In genomic region chr9:92618633-92619225, GRCh38 we compare ENCODE assay signal across 27 cellular contexts. TPM values are rescaled to one million over a fixed set of nuclear protein-coding genes. Genes with fewer than 3 reads are reported as not detected.
DNase-seq lines count a peak whose midpoint lies in the region; ATAC-seq and TF ChIP-seq lines count a peak whose summit lies in the region.
"Had no signal": no experiment of that assay in that cellular context is flagged by ENCODE, and none has a peak within 500 bp of the region (broad histone marks: within the 10 kb centered on the region; RNA-seq: fewer than 3 reads in every experiment).

No MANE protein-coding gene starts in this region.

- H3K27me3 Mint-ChIP-seq in activated CD8-positive, alpha-beta memory T cell treated with anti-CD3 and anti-CD28 coated beads, Interleukin-2, amount 10 ng/mL, durations not matched to agents 7 days and 5 days: no peaks in the 10 kb centered on the region
- H3K27me3 Mint-ChIP-seq in endodermal cell (ENCODE audit: insufficient read depth) (no peaks in the 10 kb centered on the region), osteocyte (ENCODE audit: unreplicated experiment) (no peaks in the 10 kb centered on the region)
- H3K27me3 Mint-ChIP-seq in activated naive CD4-positive, alpha-beta T cell treated with anti-CD3 and anti-CD28 coated beads, Interleukin-2, amount 10 ng/mL, durations not matched to agents 7 days and 5 days: no peaks in the 10 kb centered on the region
- no peaks in the 10 kb centered on the region for H3K27me3 Mint-ChIP-seq in activated T-helper 17 cell treated with anti-CD3 and anti-CD28 coated beads, Interleukin-2, amount 50 U/mL, for 72 hours
- H3K27me3 Mint-ChIP-seq: CD8-positive, alpha-beta memory T cell; central memory CD8-positive, alpha-beta T cell had no signal

- H3K27ac ChIP-seq in endodermal cell (ENCODE audit: low read depth, low read length) (no peak overlapping the region), transverse colon (peak overlapping the region; percentile 61 to 87 (median 73))
- H3K27ac ChIP-seq: SJCRH30 had no signal

- in situ Hi-C loops in transverse colon (cut with MboI; ENCODE audit: low pct_ligation_motif_present in 1 of 4, low pct_unique_long_range_greater_than_20kb in 1 of 4, low sequenced_read_pairs in 3 of 4): no loop called here

- H3K36me3 ChIP-seq in endodermal cell (ENCODE audit: control insufficient read depth, insufficient read depth, low read length) (peaks cover 51% of the 10 kb centered on the region), transverse colon (no peaks in the 10 kb centered on the region)

- no peaks in the 10 kb centered on the region for H3K4me1 ChIP-seq in endodermal cell (ENCODE audit: control insufficient read depth, insufficient read depth, low read length)
- H3K4me1 ChIP-seq in transverse colon: peaks cover 0 to 42% (median 7%) of the 10 kb centered on the region in 4 donors
- H3K4me1 ChIP-seq: HAP-1, SJCRH30 had no signal

- H3K36me3 Mint-ChIP-seq in activated CD8-positive, alpha-beta memory T cell treated with anti-CD3 and anti-CD28 coated beads, Interleukin-2, amount 10 ng/mL, durations not matched to agents 7 days and 5 days: peaks cover 22% of the 10 kb centered on the region
- H3K36me3 Mint-ChIP-seq in endodermal cell (ENCODE audit: low read depth) (peaks cover 53% of the 10 kb centered on the region), osteocyte (ENCODE audit: unreplicated experiment) (peaks cover 55% of the 10 kb centered on the region)
- H3K36me3 Mint-ChIP-seq in activated naive CD4-positive, alpha-beta T cell treated with anti-CD3 and anti-CD28 coated beads, Interleukin-2, amount 10 ng/mL, durations not matched to agents 7 days and 5 days: peaks cover 24% of the 10 kb centered on the region
- peaks cover 85% of the 10 kb centered on the region for H3K36me3 Mint-ChIP-seq in activated T-helper 17 cell treated with anti-CD3 and anti-CD28 coated beads, Interleukin-2, amount 50 U/mL, for 72 hours (ENCODE audit: low read depth)

- H3K4me3 Mint-ChIP-seq in activated CD8-positive, alpha-beta memory T cell treated with anti-CD3 and anti-CD28 coated beads, Interleukin-2, amount 10 ng/mL, durations not matched to agents 7 days and 5 days: no peak overlapping the region
- H3K4me3 Mint-ChIP-seq in endodermal cell (no peak overlapping the region), osteocyte (ENCODE audit: unreplicated experiment) (no peak overlapping the region)
- no peak overlapping the region for H3K4me3 Mint-ChIP-seq in activated naive CD4-positive, alpha-beta T cell treated with anti-CD3 and anti-CD28 coated beads, Interleukin-2, amount 10 ng/mL, durations not matched to agents 7 days and 5 days
- H3K4me3 Mint-ChIP-seq in activated T-helper 17 cell treated with anti-CD3 and anti-CD28 coated beads, Interleukin-2, amount 50 U/mL, for 72 hours: no peak overlapping the region
- H3K4me3 Mint-ChIP-seq: CD8-positive, alpha-beta memory T cell; central memory CD8-positive, alpha-beta T cell; stimulated activated effector memory CD8-positive, alpha-beta T cell treated with anti-CD3 and anti-CD28 coated beads, Interleukin-12 subunit alpha, Interleukin-12 subunit beta, amount 100 ng/mL, for 72 hours had no signal

- ATAC-seq in activated CD8-positive, alpha-beta memory T cell treated with anti-CD3 and anti-CD28 coated beads, Interleukin-2, amount 10 ng/mL, durations not matched to agents 7 days and 5 days: no peak
- ATAC-seq in activated T-helper 17 cell treated with anti-CD3 and anti-CD28 coated beads, Interleukin-2, amount 50 U/mL, for 72 hours (replicated peaks): no peak
- ATAC-seq in HG02588 (IDR thresholded peaks at IDR 0.05; ENCODE audit: unreplicated experiment): no peak
- ATAC-seq: heart left ventricle; sciatic nerve; stimulated activated effector memory CD8-positive, alpha-beta T cell treated with anti-CD3 and anti-CD28 coated beads, Interleukin-12 subunit alpha, Interleukin-12 subunit beta, amount 100 ng/mL, for 72 hours had no signal

- intact Hi-C loops in transverse colon (cut with DNase I; ENCODE audit: low total_unique reads): loop anchor here (10.0 kb wide), 1 partner anchor 114 kb away; no protein-coding TSS in a partner anchor

- H3K9me3 Mint-ChIP-seq in activated CD8-positive, alpha-beta memory T cell treated with anti-CD3 and anti-CD28 coated beads, Interleukin-2, amount 10 ng/mL, durations not matched to agents 7 days and 5 days (ENCODE audit: low read depth): no peaks in the 10 kb centered on the region
- H3K9me3 Mint-ChIP-seq in endodermal cell: no peaks in the 10 kb centered on the region
- no peaks in the 10 kb centered on the region for H3K9me3 Mint-ChIP-seq in osteocyte (ENCODE audit: unreplicated experiment)
- H3K9me3 Mint-ChIP-seq in activated naive CD4-positive, alpha-beta T cell treated with anti-CD3 and anti-CD28 coated beads, Interleukin-2, amount 10 ng/mL, durations not matched to agents 7 days and 5 days: no peaks in the 10 kb centered on the region
- no peaks in the 10 kb centered on the region for H3K9me3 Mint-ChIP-seq in activated T-helper 17 cell treated with anti-CD3 and anti-CD28 coated beads, Interleukin-2, amount 50 U/mL, for 72 hours
- H3K9me3 Mint-ChIP-seq: CD8-positive, alpha-beta memory T cell; central memory CD8-positive, alpha-beta T cell; stimulated activated effector memory CD8-positive, alpha-beta T cell treated with anti-CD3 and anti-CD28 coated beads, Interleukin-12 subunit alpha, Interleukin-12 subunit beta, amount 100 ng/mL, for 72 hours had no signal

- H3K9me3 ChIP-seq in endodermal cell (ENCODE audit: control insufficient read depth, low read length) (no peaks in the 10 kb centered on the region), transverse colon (no peaks in the 10 kb centered on the region)
- H3K9me3 ChIP-seq: HAP-1, heart left ventricle, Peyer's patch, SJCRH30 had no signal

- H3K9ac ChIP-seq in endodermal cell (ENCODE audit: extremely low read depth, low read length, poor library complexity, severe bottlenecking): no peak overlapping the region

- no peak overlapping the region for H3K27ac Mint-ChIP-seq in activated CD8-positive, alpha-beta memory T cell treated with anti-CD3 and anti-CD28 coated beads, Interleukin-2, amount 10 ng/mL, durations not matched to agents 7 days and 5 days
- no peak overlapping the region for H3K27ac Mint-ChIP-seq in endodermal cell
- H3K27ac Mint-ChIP-seq in osteocyte (ENCODE audit: unreplicated experiment): peak overlapping the region; percentile 62
- H3K27ac Mint-ChIP-seq in activated naive CD4-positive, alpha-beta T cell treated with anti-CD3 and anti-CD28 coated beads, Interleukin-2, amount 10 ng/mL, durations not matched to agents 7 days and 5 days: no peak overlapping the region
- no peak overlapping the region for H3K27ac Mint-ChIP-seq in activated T-helper 17 cell treated with anti-CD3 and anti-CD28 coated beads, Interleukin-2, amount 50 U/mL, for 72 hours
- H3K27ac Mint-ChIP-seq: stimulated activated effector memory CD8-positive, alpha-beta T cell treated with anti-CD3 and anti-CD28 coated beads, Interleukin-12 subunit alpha, Interleukin-12 subunit beta, amount 100 ng/mL, for 72 hours had no signal

- 89 to 95% methylated on average over 10 of the region's 10 CpGs for WGBS in endodermal cell (ENCODE audit: insufficient coverage in 1 of 2, insufficient read length in 1 of 2), 2 experiments
- WGBS in transverse colon (ENCODE audit: low coverage in 1 of 2), 2 donors: 70 to 85% methylated on average over 4 to 10 of the region's 10 CpGs

- no peak for TF ChIP-seq EP300 in transverse colon (IDR thresholded peaks at IDR 0.05; ENCODE audit: low read depth)

- H3K4me3 ChIP-seq in endodermal cell (ENCODE audit: low read length) (no peak overlapping the region), transverse colon (no peak overlapping the region)
- H3K4me3 ChIP-seq: HAP-1, heart left ventricle, Peyer's patch, SJCRH30 had no signal

- no peak for TF ChIP-seq CTCF in endodermal cell (conservative IDR thresholded peaks at IDR 0.05)
- no peak for TF ChIP-seq CTCF in osteocyte (IDR thresholded peaks at IDR 0.05)
- no peak for TF ChIP-seq CTCF in transverse colon (IDR thresholded peaks at IDR 0.05)

- H3K4me1 Mint-ChIP-seq in activated CD8-positive, alpha-beta memory T cell treated with anti-CD3 and anti-CD28 coated beads, Interleukin-2, amount 10 ng/mL, durations not matched to agents 7 days and 5 days: no peaks in the 10 kb centered on the region
- H3K4me1 Mint-ChIP-seq in endodermal cell: peaks cover 9% of the 10 kb centered on the region
- peaks cover 4% of the 10 kb centered on the region for H3K4me1 Mint-ChIP-seq in osteocyte (ENCODE audit: unreplicated experiment)
- H3K4me1 Mint-ChIP-seq in activated naive CD4-positive, alpha-beta T cell treated with anti-CD3 and anti-CD28 coated beads, Interleukin-2, amount 10 ng/mL, durations not matched to agents 7 days and 5 days: no peaks in the 10 kb centered on the region
- no peaks in the 10 kb centered on the region for H3K4me1 Mint-ChIP-seq in activated T-helper 17 cell treated with anti-CD3 and anti-CD28 coated beads, Interleukin-2, amount 50 U/mL, for 72 hours
- H3K4me1 Mint-ChIP-seq: CD8-positive, alpha-beta memory T cell; central memory CD8-positive, alpha-beta T cell; stimulated activated effector memory CD8-positive, alpha-beta T cell treated with anti-CD3 and anti-CD28 coated beads, Interleukin-12 subunit alpha, Interleukin-12 subunit beta, amount 100 ng/mL, for 72 hours had no signal

- no peaks in the 10 kb centered on the region for H3K27me3 ChIP-seq in endodermal cell (ENCODE audit: control insufficient read depth, insufficient read depth, low read length, poor library complexity, severe bottlenecking)
- no peaks in the 10 kb centered on the region for H3K27me3 ChIP-seq in transverse colon
- H3K27me3 ChIP-seq: heart left ventricle, Peyer's patch, SJCRH30 had no signal

- TF ChIP-seq POLR2A in transverse colon (IDR thresholded peaks at IDR 0.05): no peak

- peak; percentile 30 for DNase-seq in activated CD8-positive, alpha-beta memory T cell treated with anti-CD3 and anti-CD28 coated beads, Interleukin-2, amount 10 ng/mL, durations not matched to agents 7 days and 5 days
- DNase-seq in endodermal cell: peak; percentile 7
- peak; percentile 67 for DNase-seq in osteocyte (ENCODE audit: extremely low spot score, unreplicated experiment)
- DNase-seq in transverse colon: no peak
- no peak for DNase-seq in activated naive CD4-positive, alpha-beta T cell treated with anti-CD3 and anti-CD28 coated beads, Interleukin-2, amount 10 ng/mL, durations not matched to agents 7 days and 5 days
- DNase-seq: activated CD4-positive, alpha-beta T cell treated with anti-CD3 and anti-CD28 coated beads, Interleukin-2, amount 50 U/mL, for 1 hour; activated gamma-delta T cell treated with Interleukin-2 at 50 U/mL for 16 hours; activated T-cell treated with anti-CD3 and anti-CD28 coated beads for 4 hours; AML-193; CD8-positive, alpha-beta memory T cell; DMS79 treated with DMSO at 0.1 percent for 48 hours; NCI-H1105; NCI-H2081; NCI-H446; NK-92 treated with Interleukin-12 subunit alpha and Interleukin-12 subunit beta, amount 100 ng/mL, for 24 hours; occipital lobe; Peyer's patch; SJCRH30; T-helper 1 cell; trophoblast cell had no signal

- CTCF ChIA-PET in activated CD8-positive, alpha-beta memory T cell treated with anti-CD3 and anti-CD28 coated beads, Interleukin-2, amount 10 ng/mL, durations not matched to agents 7 days and 5 days (lab: Charles Lee): no interaction called here
- CTCF ChIA-PET in activated naive CD4-positive, alpha-beta T cell treated with anti-CD3 and anti-CD28 coated beads, Interleukin-2, amount 10 ng/mL, durations not matched to agents 7 days and 5 days (lab: Charles Lee): no interaction called here

RNA-seq across cellular contexts. Expression of gene IPPK, which starts 51.2 kb away (rescaled TPM):
- total RNA-seq in activated CD8-positive, alpha-beta memory T cell treated with anti-CD3 and anti-CD28 coated beads, Interleukin-2, amount 10 ng/mL, durations not matched to agents 7 days and 5 days: 10 to 100 TPM; 11.4 to 15.1 TPM
- total RNA-seq in endodermal cell (1 to 10 TPM; 9.3 TPM), osteocyte (6.4 and 7.4 TPM in 2 replicates), transverse colon (10 to 100 TPM in 2 of 4 donors, 1 to 10 TPM in 2; 6.2 to 12.2 (median 10.1) TPM)
- 8.8 TPM for polyA plus RNA-seq in endodermal cell (2013, experiment 1 of 2)
- 8.6 TPM for polyA plus RNA-seq in endodermal cell (2013, experiment 2 of 2)
- 10 to 100 TPM; 15.1 to 18.1 TPM for total RNA-seq in activated T-helper 17 cell treated with anti-CD3 and anti-CD28 coated beads, Interleukin-2, amount 50 U/mL, for 72 hours

Comparison
In these comparisons a context has a peak if more than half of its experiments do, and no peak if none do; other contexts are left out.
1. DNase-seq: peak in activated CD8-positive, alpha-beta memory T cell treated with anti-CD3 and anti-CD28 coated beads, Interleukin-2, amount 10 ng/mL, durations not matched to agents 7 days and 5 days (single experiment), endodermal cell (single experiment) and osteocyte (single experiment); none in transverse colon (single experiment) and activated naive CD4-positive, alpha-beta T cell treated with anti-CD3 and anti-CD28 coated beads, Interleukin-2, amount 10 ng/mL, durations not matched to agents 7 days and 5 days (single experiment).